ENCODE assay signal across 16 cellular contexts in the genomic region with DNA sequence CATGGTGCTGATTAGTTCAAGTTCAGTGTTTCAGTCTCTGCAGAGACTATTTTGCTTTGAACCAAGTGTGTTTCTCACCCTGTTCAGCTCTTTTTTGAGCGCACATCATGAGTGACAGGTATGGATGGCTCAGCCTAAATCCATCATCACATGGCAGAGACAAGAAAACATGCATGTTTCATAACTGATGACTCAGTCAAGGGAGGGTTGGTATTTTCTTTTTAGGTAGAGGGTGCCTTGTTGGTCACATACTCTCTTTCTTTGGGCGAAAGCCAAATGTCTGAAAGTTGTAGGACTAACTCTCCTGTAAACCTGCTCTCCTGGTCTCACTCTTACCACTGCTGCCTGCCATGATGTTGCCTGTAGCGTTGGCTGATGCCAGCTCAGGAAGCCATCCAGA. TPM values are rescaled to one million over a fixed set of nuclear protein-coding genes. Genes with fewer than 3 reads are reported as not detected.
DNase-seq lines count a peak whose midpoint lies in the region; TF ChIP-seq lines count a peak whose summit lies in the region.
"Had no signal": no experiment of that assay in that cellular context is flagged by ENCODE, and none has a peak within 500 bp of the region (broad histone marks: within the 10 kb centered on the region; RNA-seq: fewer than 3 reads in every experiment).

No MANE protein-coding gene starts in this region.

- TF ChIP-seq CTCF in MCF 10A (IDR thresholded peaks at IDR 0.05; ENCODE audit: unreplicated experiment) (no peak), breast epithelium (IDR thresholded peaks at IDR 0.05) (no peak), choroid plexus epithelial cell (conservative IDR thresholded peaks at IDR 0.05; ENCODE audit: low read depth, low read length) (no peak), parathyroid adenoma (IDR thresholded peaks at IDR 0.05) (no peak)

- no peak overlapping the region for H3K9ac ChIP-seq in parathyroid adenoma

- no peak for TF ChIP-seq POLR2A in breast epithelium (IDR thresholded peaks at IDR 0.05)

- H3K36me3 Mint-ChIP-seq in MCF 10A (ENCODE audit: insufficient read depth, unreplicated experiment) = peaks cover 33% of the 10 kb centered on the region

- H3K36me3 ChIP-seq in breast epithelium = no peaks in the 10 kb centered on the region
- H3K36me3 ChIP-seq in parathyroid adenoma (ENCODE audit: control insufficient read depth, insufficient read depth, low read length) = no peaks in the 10 kb centered on the region

- no peaks in the 10 kb centered on the region for H3K27me3 Mint-ChIP-seq in MCF 10A (ENCODE audit: insufficient read depth, unreplicated experiment)
- H3K27me3 Mint-ChIP-seq: activated B cell treated with CpG ODN at 0.5 μM for 24 hours; CD4-positive, alpha-beta T cell; memory B cell had no signal

- intact Hi-C loops in MCF 10A (cut with micrococcal nuclease) (no loop called here), breast epithelium (cut with DNase I; ENCODE audit: low total_unique reads) (no loop called here)

- H3K4me3 Mint-ChIP-seq in MCF 10A (ENCODE audit: unreplicated experiment) = no peak overlapping the region
- H3K4me3 Mint-ChIP-seq: activated B cell treated with CpG ODN at 0.5 μM for 24 hours; CD4-positive, alpha-beta T cell; memory B cell; nephron had no signal

- no peaks in the 10 kb centered on the region for H3K4me1 ChIP-seq in breast epithelium
- H3K4me1 ChIP-seq in parathyroid adenoma = no peaks in the 10 kb centered on the region

- H3K79me2 ChIP-seq in parathyroid adenoma = no peaks in the 10 kb centered on the region

- no peak overlapping the region for H3K27ac ChIP-seq in breast epithelium
- peak overlapping the region; percentile 7 for H3K27ac ChIP-seq in parathyroid adenoma

- CTCF ChIA-PET in MCF 10A (lab: Yijun Ruan, JAX) = interaction anchor here (0.6 to 3.1 kb wide), 7 partner anchors 8 to 368 kb away, joined by 3 to 12 read pairs (median 3); a partner anchor contains a TSS

- POLR2A ChIA-PET in MCF 10A (lab: Yijun Ruan, JAX) = interaction anchor here (0.5 to 2.0 kb wide), 9 partner anchors 10 to 357 kb away, joined by 3 to 6 read pairs (median 3); no protein-coding TSS in a partner anchor

- H3K4me1 Mint-ChIP-seq in MCF 10A (ENCODE audit: insufficient read depth, unreplicated experiment) = peaks cover 8% of the 10 kb centered on the region
- H3K4me1 Mint-ChIP-seq: nephron had no signal

- peak; percentile 86 for DNase-seq in MCF 10A (ENCODE audit: unreplicated experiment)
- DNase-seq in breast epithelium (ENCODE audit: low spot score in 2 of 2) = no peak
- peak; percentile 40 for DNase-seq in choroid plexus epithelial cell (ENCODE audit: low read depth)
- DNase-seq in stimulated activated naive CD4-positive, alpha-beta T cell treated with Interleukin-2 at 50 U/mL for 16 hours (lab: John Stamatoyannopoulos, UW) = no peak
- DNase-seq in NCI-H510A treated with DMSO at 0.1 percent for 48 hours (lab: John Stamatoyannopoulos, UW) = no peak
- DNase-seq in DMS53 (lab: John Stamatoyannopoulos, UW) = no peak
- no peak for DNase-seq in amygdala (lab: John Stamatoyannopoulos, UW)
- DNase-seq: activated B cell treated with CpG ODN at 0.5 μM for 24 hours; CD4-positive, alpha-beta T cell; DMS79; NCI-H1105; retina; T-helper 2 cell had no signal

- H3K4me2 ChIP-seq in parathyroid adenoma (ENCODE audit: low read length) = no peak overlapping the region

- no peaks in the 10 kb centered on the region for H3K9me3 Mint-ChIP-seq in MCF 10A (ENCODE audit: unreplicated experiment)
- H3K9me3 Mint-ChIP-seq: activated B cell treated with CpG ODN at 0.5 μM for 24 hours; CD4-positive, alpha-beta T cell; memory B cell; nephron had no signal

- BruUV-seq in MCF 10A (replicated peaks; lab: Mats Ljungman, UMichigan) = no TSS peak

- H3K27ac Mint-ChIP-seq in MCF 10A (ENCODE audit: low read depth, unreplicated experiment) = no peak overlapping the region
- H3K27ac Mint-ChIP-seq: activated B cell treated with CpG ODN at 0.5 μM for 24 hours; CD4-positive, alpha-beta T cell; memory B cell; nephron had no signal

- H3K4me3 ChIP-seq in breast epithelium (no peak overlapping the region), choroid plexus epithelial cell (ENCODE audit: low read depth, low read length) (no peak overlapping the region), parathyroid adenoma (ENCODE audit: low read depth, low read length) (no peak overlapping the region)

- H3K27me3 ChIP-seq in breast epithelium (no peaks in the 10 kb centered on the region), parathyroid adenoma (ENCODE audit: control insufficient read depth, insufficient read depth, low read length) (no peaks in the 10 kb centered on the region)

- no peak overlapping the region for H2AFZ ChIP-seq in parathyroid adenoma

- H3K9me3 ChIP-seq in breast epithelium (no peaks in the 10 kb centered on the region), parathyroid adenoma (ENCODE audit: control insufficient read depth, low read length) (no peaks in the 10 kb centered on the region)

RNA-seq across cellular contexts. Expression of a gene that starts 48.1 kb away (rescaled TPM):
- total RNA-seq in MCF 10A (2022) (33.4 and 34.3 TPM in 2 replicates), breast epithelium (10 to 100 TPM; 19.0 to 32.8 (median 20.0) TPM)

Comparison
In these comparisons a context has a peak if more than half of its experiments do, and no peak if none do; other contexts are left out.
1. DNase-seq: peak in MCF 10A (single experiment) and choroid plexus epithelial cell (single experiment); none in breast epithelium (0 of 2), stimulated activated naive CD4-positive, alpha-beta T cell treated with Interleukin-2 at 50 U/mL for 16 hours (single experiment), NCI-H510A treated with DMSO at 0.1 percent for 48 hours (single experiment), DMS53 (single experiment) and amygdala (0 of 56).